6 cellular contexts compared by ENCODE assay signal in the genomic region with DNA sequence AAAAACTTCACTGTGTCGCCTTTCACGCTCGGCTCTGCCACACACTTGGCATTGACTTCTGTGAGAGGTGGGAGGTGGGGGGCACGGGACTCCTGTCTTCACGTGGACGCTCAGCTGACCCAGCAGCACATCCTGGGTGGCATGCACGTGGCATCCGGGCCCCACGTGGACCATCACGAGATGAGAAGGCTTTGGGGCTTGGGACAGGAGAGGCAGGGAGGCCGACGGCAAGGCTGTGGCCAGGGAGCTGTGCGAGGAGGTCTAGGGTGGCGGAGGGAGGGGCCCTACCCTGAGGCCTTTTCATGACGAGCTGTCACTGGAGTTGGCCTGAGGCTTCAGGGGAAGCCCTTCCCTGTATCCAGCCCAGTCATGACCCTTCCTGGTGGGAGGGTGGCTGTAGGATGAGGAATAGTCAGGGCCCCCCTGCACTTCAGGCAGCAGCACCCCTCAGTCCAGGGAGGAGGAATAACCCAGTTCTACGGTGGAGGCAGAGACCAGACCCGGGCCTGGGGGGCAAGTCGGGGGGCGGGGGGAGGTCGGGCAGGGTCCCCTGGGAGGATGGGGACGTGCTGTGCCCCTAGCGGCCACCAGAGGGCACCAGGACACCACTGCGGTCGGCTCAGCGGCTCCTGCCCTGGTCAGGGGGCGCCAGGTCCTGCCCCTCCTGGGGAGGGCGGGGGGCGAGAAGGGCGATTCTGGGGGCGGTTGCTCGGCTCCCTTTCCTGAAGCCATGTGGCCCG. TPM values are rescaled to one million over a fixed set of nuclear protein-coding genes. Genes with fewer than 3 reads are reported as not detected.
DNase-seq lines count a peak whose midpoint lies in the region; ATAC-seq and TF ChIP-seq lines count a peak whose summit lies in the region.

No MANE protein-coding gene starts in this region.

- peak overlapping the region; percentile 3 for H3K4me3 ChIP-seq in fibroblast of the aortic adventitia (ENCODE audit: low read depth, low read length)

- ATAC-seq in HG03432 (IDR thresholded peaks at IDR 0.05; ENCODE audit: unreplicated experiment): no peak

- DNase-seq in GM19240 (ENCODE audit: insufficient read length, low spot score): peak; percentile 81
- DNase-seq in activated CD4-positive, alpha-beta T cell treated with anti-CD3 and anti-CD28 coated beads for 1 hour: peak; percentile 61
- peak; percentile 10 for DNase-seq in fibroblast of the aortic adventitia (ENCODE audit: low read depth)
- peak; percentile 39 for DNase-seq in stimulated activated CD8-positive, alpha-beta memory T cell treated with anti-CD3 and anti-CD28 coated beads, Interleukin-12 subunit alpha, Interleukin-12 subunit beta, amount 100 ng/mL, for 4 hours (ENCODE audit: low read depth)
- DNase-seq in HCEC 1CT: no peak

- peak; percentile 86 for TF ChIP-seq CTCF in fibroblast of the aortic adventitia (IDR thresholded peaks at IDR 0.05; ENCODE audit: insufficient read depth, low read length)

RNA-seq across cellular contexts. Expression of a gene that starts 2.0 kb away (rescaled TPM):
- total RNA-seq in fibroblast of the aortic adventitia (ENCODE audit: low replicate concordance): 0.57 TPM in 1 of 2 replicates, not detected in the other

RNA-seq across cellular contexts. Expression of a gene that starts 16.0 kb away (rescaled TPM):
- 0.36 and 0.82 TPM in 2 replicates for total RNA-seq in fibroblast of the aortic adventitia (ENCODE audit: low replicate concordance)

RNA-seq across cellular contexts. Expression of a gene that starts 17.6 kb away (rescaled TPM):
- 0.54 TPM in 1 of 2 replicates, not detected in the other for total RNA-seq in fibroblast of the aortic adventitia (ENCODE audit: low replicate concordance)

RNA-seq across cellular contexts. Expression of a gene that starts 23.5 kb away (rescaled TPM):
- total RNA-seq in fibroblast of the aortic adventitia (ENCODE audit: low replicate concordance): 1.8 and 5.0 TPM in 2 replicates

RNA-seq across cellular contexts. Expression of a gene that starts 24.9 kb away (rescaled TPM):
- 41.0 and 54.1 TPM in 2 replicates for total RNA-seq in fibroblast of the aortic adventitia (ENCODE audit: low replicate concordance)
